ENCODE assay signal across 2 cellular contexts in genomic region chr13:80215368-80215767, GRCh38.
TF ChIP-seq lines count a peak whose summit lies in the region.

No MANE protein-coding gene starts in this region.

TF ChIP-seq in A549, 52 proteins besides CTCF, POLR2A, EP300 and RAD21:
- TF ChIP-seq USF2 (IDR thresholded peaks at IDR 0.05) (no peak), ZSCAN20 (CRISPR knock-in tag; IDR thresholded peaks at IDR 0.05) (no peak), GATA3 (IDR thresholded peaks at IDR 0.05; ENCODE audit: borderline replicate concordance) (peak; percentile 37; the same call in 1 of the 2 replicates), HDAC2 (IDR thresholded peaks at IDR 0.05) (no peak), FOSL2 (IDR thresholded peaks at IDR 0.05) (no peak), FOSL2 (CRISPR knock-in tag; IDR thresholded peaks at IDR 0.05) (peak; percentile 52; the same call in 1 of the 2 replicates), POLR2AphosphoS2 (conservative IDR thresholded peaks at IDR 0.05; ENCODE audit: low read length) (no peak)

TF ChIP-seq in IMR-90, 13 proteins besides CTCF, POLR2A, EP300 and RAD21:
- TF ChIP-seq CHD1 (IDR thresholded peaks at IDR 0.05; ENCODE audit: low read depth, low read length): no peak
- no peak for TF ChIP-seq NFE2L2 (IDR thresholded peaks at IDR 0.05; ENCODE audit: low read depth, low read length)
- no peak for TF ChIP-seq MAFK (IDR thresholded peaks at IDR 0.05; ENCODE audit: low read depth, low read length)
- TF ChIP-seq CEBPB (IDR thresholded peaks at IDR 0.05; ENCODE audit: low read depth, low read length): peak; percentile 60; the same call in 1 of the 2 replicates
- no peak for TF ChIP-seq USF2 (IDR thresholded peaks at IDR 0.05; ENCODE audit: low read depth, low read length)
- TF ChIP-seq MAZ (IDR thresholded peaks at IDR 0.05; ENCODE audit: borderline replicate concordance, low read depth, low read length): no peak
- no peak for TF ChIP-seq SMC3 (IDR thresholded peaks at IDR 0.05; ENCODE audit: low read depth, low read length)
- peak; percentile 20; the same call in 1 of the 2 replicates for TF ChIP-seq FOS (IDR thresholded peaks at IDR 0.05; ENCODE audit: low read depth, low read length)
- TF ChIP-seq BHLHE40 (IDR thresholded peaks at IDR 0.05; ENCODE audit: low read depth, low read length): 0 out of 2 replicates have a peak, but pooled peaks have one; percentile 11
- peak; percentile 61 for TF ChIP-seq MXI1 (IDR thresholded peaks at IDR 0.05; ENCODE audit: borderline replicate concordance, low read depth, low read length)
